In the genomic region with DNA sequence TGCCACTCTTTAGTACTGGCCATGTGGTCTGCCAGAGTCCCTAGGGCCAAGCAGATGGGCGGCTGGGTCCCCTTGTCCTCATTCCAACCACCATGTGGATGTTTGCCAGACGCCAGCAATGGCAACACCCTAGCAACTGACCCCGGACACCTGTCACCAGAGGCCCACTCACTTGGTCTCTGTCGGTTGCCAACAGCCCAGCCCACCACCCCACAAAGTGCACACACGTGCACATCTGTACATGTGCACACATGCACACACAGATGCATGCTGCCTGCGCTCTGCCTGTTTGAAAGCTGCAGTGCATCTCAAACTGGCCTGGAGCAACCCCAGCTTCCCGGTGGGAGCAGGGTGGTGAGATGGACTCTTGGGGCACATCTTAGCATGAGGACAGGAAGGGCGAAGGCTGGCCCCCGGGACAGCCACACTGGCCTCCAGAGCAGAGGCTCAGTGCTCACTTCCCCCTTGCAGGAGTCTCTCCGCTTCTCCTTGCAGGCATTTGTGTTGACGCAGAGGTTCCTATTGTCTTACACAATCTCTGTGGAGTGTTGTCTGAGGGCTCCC, we compare ENCODE assay signal across 1 cellular context.
TF ChIP-seq lines count a peak whose summit lies in the region.

No MANE protein-coding gene starts in this region.

TF ChIP-seq in HepG2, 621 proteins besides CTCF, POLR2A, EP300 and RAD21 (continued from another document):
- TF ChIP-seq AGO2 (optimal IDR thresholded peaks at IDR 0.05; ENCODE audit: low read depth, low read length) (peak; percentile 77), NR2C2 (CRISPR knock-in tag; IDR thresholded peaks at IDR 0.05; ENCODE audit: borderline replicate concordance) (no peak), NCOA2 (CRISPR knock-in tag; IDR thresholded peaks at IDR 0.05) (no peak), HHEX (CRISPR knock-in tag; IDR thresholded peaks at IDR 0.05) (no peak)
